In genomic region chr1:50333595-50333974, GRCh38 we compare ENCODE assay signal across 9 cellular contexts.
DNase-seq lines count a peak whose midpoint lies in the region; ATAC-seq and TF ChIP-seq lines count a peak whose summit lies in the region.
"Had no signal": no experiment of that assay in that cellular context is flagged by ENCODE, and none has a peak within 500 bp of the region (broad histone marks: within the 10 kb centered on the region; RNA-seq: fewer than 3 reads in every experiment).

No MANE protein-coding gene starts in this region.

- H3K4me3 ChIP-seq in osteoblast (ENCODE audit: insufficient read depth, low read length), result peak overlapping the region; percentile 69
- H3K4me3 ChIP-seq in urinary bladder (ENCODE audit: low read depth, low read length), result peak overlapping the region; percentile 20
- H3K4me3 ChIP-seq: BLaER1 treated with 17β-estradiol and CSF1 and Interleukin-3, amounts not matched to agents 10 nM and 100 nM had no signal

- H4K20me1 ChIP-seq in osteoblast (ENCODE audit: insufficient read depth, low read length), result no peaks in the 10 kb centered on the region
- H4K20me1 ChIP-seq: BLaER1 treated with 17β-estradiol and CSF1 and Interleukin-3, amounts not matched to agents 10 nM and 100 nM had no signal

- no peaks in the 10 kb centered on the region for H3K9me3 Mint-ChIP-seq in activated T-helper 2 cell treated with anti-CD3 and anti-CD28 coated beads, Interferon-gamma antibody, Interleukin-2, Interleukin-4, amounts not matched to agents 10 μg/mL and 5 μg/mL and 100 μg/mL, durations not matched to agents 14 hours and 24 hours and 36 hours

- H2AFZ ChIP-seq in osteoblast (ENCODE audit: low read length), result peak overlapping the region; percentile 92

- no peaks in the 10 kb centered on the region for H3K36me3 ChIP-seq in osteoblast (ENCODE audit: insufficient read depth, low read length)
- H3K36me3 ChIP-seq in urinary bladder (ENCODE audit: insufficient read depth), result no peaks in the 10 kb centered on the region
- H3K36me3 ChIP-seq: BLaER1 treated with 17β-estradiol and CSF1 and Interleukin-3, amounts not matched to agents 10 nM and 100 nM had no signal

- H3K4me1 Mint-ChIP-seq in activated T-helper 2 cell treated with anti-CD3 and anti-CD28 coated beads, Interferon-gamma antibody, Interleukin-2, Interleukin-4, amounts not matched to agents 10 μg/mL and 5 μg/mL and 100 μg/mL, durations not matched to agents 14 hours and 24 hours and 36 hours (ENCODE audit: low read depth), result peaks cover 5% of the 10 kb centered on the region

- H3K4me3 Mint-ChIP-seq in activated T-helper 2 cell treated with anti-CD3 and anti-CD28 coated beads, Interferon-gamma antibody, Interleukin-2, Interleukin-4, amounts not matched to agents 10 μg/mL and 5 μg/mL and 100 μg/mL, durations not matched to agents 14 hours and 24 hours and 36 hours (ENCODE audit: low read depth), result peak overlapping the region; percentile 46

- no peaks in the 10 kb centered on the region for H3K36me3 Mint-ChIP-seq in activated T-helper 2 cell treated with anti-CD3 and anti-CD28 coated beads, Interferon-gamma antibody, Interleukin-2, Interleukin-4, amounts not matched to agents 10 μg/mL and 5 μg/mL and 100 μg/mL, durations not matched to agents 14 hours and 24 hours and 36 hours (ENCODE audit: low read depth)

- H3K27me3 ChIP-seq in osteoblast (ENCODE audit: insufficient read depth, low read length), result peaks cover 11% of the 10 kb centered on the region

- H3K27ac Mint-ChIP-seq in activated T-helper 2 cell treated with anti-CD3 and anti-CD28 coated beads, Interferon-gamma antibody, Interleukin-2, Interleukin-4, amounts not matched to agents 10 μg/mL and 5 μg/mL and 100 μg/mL, durations not matched to agents 14 hours and 24 hours and 36 hours, result no peak overlapping the region

- peak; percentile 52 for TF ChIP-seq CTCF in osteoblast (IDR thresholded peaks at IDR 0.05; ENCODE audit: extremely low read depth, low read depth, low read length)

- ATAC-seq in HG02678 (IDR thresholded peaks at IDR 0.05; ENCODE audit: unreplicated experiment), result peak; percentile 89

- H3K79me2 ChIP-seq in osteoblast (ENCODE audit: insufficient read depth, low read length), result no peaks in the 10 kb centered on the region

- H3K27me3 Mint-ChIP-seq in activated T-helper 2 cell treated with anti-CD3 and anti-CD28 coated beads, Interferon-gamma antibody, Interleukin-2, Interleukin-4, amounts not matched to agents 10 μg/mL and 5 μg/mL and 100 μg/mL, durations not matched to agents 14 hours and 24 hours and 36 hours (ENCODE audit: low read depth), result peaks cover 29% of the 10 kb centered on the region

- DNase-seq in NCI-H1417 (lab: John Stamatoyannopoulos, UW) (peak; percentile 57 to 70 (median 60)), NCI-H1417 treated with DMSO at 0.1 percent for 48 hours (lab: John Stamatoyannopoulos, UW) (no peak), NCI-H460 (ENCODE audit: extremely low read depth, low read depth) (peak; percentile 35), germinal center (ENCODE audit: low spot score) (peak; percentile 79), osteoblast (ENCODE audit: insufficient read length, low spot score, missing footprints) (peak; percentile 95)
- DNase-seq in activated T-helper 2 cell treated with anti-CD3 and anti-CD28 coated beads, Interferon-gamma antibody, Interleukin-2, Interleukin-4, amounts not matched to agents 10 μg/mL and 5 μg/mL and 100 μg/mL, durations not matched to agents 14 hours and 24 hours and 36 hours (ENCODE audit: low spot score), result peak; percentile 28

- intact Hi-C loops in activated T-helper 2 cell treated with anti-CD3 and anti-CD28 coated beads, Interferon-gamma antibody, Interleukin-2, Interleukin-4, amounts not matched to agents 10 μg/mL and 5 μg/mL and 100 μg/mL, durations not matched to agents 14 hours and 24 hours and 36 hours (cut with micrococcal nuclease), result no loop called here

- peak overlapping the region; percentile 91 for H3K4me2 ChIP-seq in osteoblast (ENCODE audit: insufficient read depth, low read length)

- H3K4me1 ChIP-seq in osteoblast (ENCODE audit: insufficient read depth, low read length) (peaks cover 5% of the 10 kb centered on the region), urinary bladder (ENCODE audit: insufficient read depth) (no peaks in the 10 kb centered on the region)

- no peak overlapping the region for H3K27ac ChIP-seq in osteoblast (ENCODE audit: low read depth, low read length)
- H3K27ac ChIP-seq in urinary bladder (ENCODE audit: low read depth), result no peak overlapping the region
- H3K27ac ChIP-seq: BLaER1 treated with 17β-estradiol and CSF1 and Interleukin-3, amounts not matched to agents 10 nM and 100 nM had no signal

- WGBS in urinary bladder, result 5% methylated on average over 37 of the region's 37 CpGs

- H3K9me3 ChIP-seq in osteoblast (ENCODE audit: low read depth, low read length), result no peaks in the 10 kb centered on the region
